In the genomic region with DNA sequence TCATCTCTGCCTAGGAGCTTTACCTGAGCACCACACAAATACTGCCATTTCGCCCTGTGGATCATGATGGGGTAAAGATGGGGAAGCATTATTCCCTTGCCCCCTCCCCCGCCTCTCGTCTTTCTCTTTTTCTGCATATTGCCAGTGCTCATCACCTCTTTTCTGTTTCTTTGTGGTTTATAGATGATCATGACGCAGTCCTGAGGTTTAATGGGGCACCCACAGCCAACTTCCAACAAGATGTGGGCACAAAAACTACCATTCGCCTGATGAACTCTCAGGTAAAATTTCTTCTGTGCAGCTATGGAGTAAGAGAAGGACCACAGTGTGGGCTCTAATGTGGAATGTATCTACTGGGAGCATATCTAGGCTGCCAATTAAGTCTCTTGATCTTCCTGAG, we compare ENCODE assay signal across 26 cellular contexts.
DNase-seq lines count a peak whose midpoint lies in the region; ATAC-seq, FAIRE-seq and TF ChIP-seq lines count a peak whose summit lies in the region.
"Had no signal": no experiment of that assay in that cellular context is flagged by ENCODE, and none has a peak within 500 bp of the region (broad histone marks: within the 10 kb centered on the region; RNA-seq: fewer than 3 reads in every experiment).

No MANE protein-coding gene starts in this region.

- no peak for TF ChIP-seq POLR2A in GM12878 (IDR thresholded peaks at IDR 0.05; ENCODE audit: low read depth, low read length)

- H3K27ac ChIP-seq in GM12878 (ENCODE audit: control insufficient read depth, insufficient read depth) = no peak overlapping the region
- peak overlapping the region; percentile 45 for H3K27ac ChIP-seq in neutrophil
- H3K27ac ChIP-seq: 22Rv1, ascending aorta, hepatocyte, KMS-11, lower lobe of right lung, tibial artery had no signal

- POLR2A ChIA-PET in T-cell (lab: Charles Lee) = no interaction called here
- POLR2A ChIA-PET in GM12878 (lab: Charles Lee) = no interaction called here

- H3K27me3 ChIP-seq in GM12878 (replicated peaks in 1 of 2; ENCODE audit: control insufficient read depth in 2 of 2, insufficient read depth in 2 of 2, low read length in 1 of 2) (no peaks in the 10 kb centered on the region), neutrophil (no peaks in the 10 kb centered on the region)
- H3K27me3 ChIP-seq: ascending aorta, hepatocyte, tibial artery had no signal

- H3K9me3 ChIP-seq in GM12878 (replicated peaks; ENCODE audit: control insufficient read depth, insufficient read depth, low read length) = peaks cover 4% of the 10 kb centered on the region; the same call in 2 of the 3 replicates
- H3K9me3 ChIP-seq in neutrophil = peaks cover 7% of the 10 kb centered on the region
- H3K9me3 ChIP-seq: Caco-2 had no signal

- intact Hi-C loops in GM12878 (cut with micrococcal nuclease; ENCODE audit: unreplicated experiment) = no loop called here

- in situ Hi-C loops in GM12878 (cut with MboI) = no loop called here

- H3K79me2 ChIP-seq in GM12878 (ENCODE audit: control insufficient read depth, insufficient read depth, low read length) = peaks cover 50% of the 10 kb centered on the region

- H3K4me1 Mint-ChIP-seq in T-helper 1 cell treated with Interleukin-12 subunit alpha and Interleukin-12 subunit beta and Interleukin-4 antibody, amounts not matched to agents 30 μg/mL and 1 μg/mL, for 36 hours (ENCODE audit: low read depth) = peaks cover 35% of the 10 kb centered on the region
- peaks cover 68 to 87% (median 83%) of the 10 kb centered on the region in 3 donors for H3K4me1 Mint-ChIP-seq in T-cell

- ATAC-seq in T-cell (replicated peaks in 1 of 4) (peak in 1 of 4 experiments; percentile 47), GM12878 (no peak), GM19397 (IDR thresholded peaks at IDR 0.05; ENCODE audit: unreplicated experiment) (no peak)
- ATAC-seq: lower lobe of right lung had no signal

- H3K27me3 Mint-ChIP-seq in T-helper 1 cell treated with Interleukin-12 subunit alpha and Interleukin-12 subunit beta and Interleukin-4 antibody, amounts not matched to agents 30 μg/mL and 1 μg/mL, for 36 hours (ENCODE audit: low read depth) = no peaks in the 10 kb centered on the region
- no peaks in the 10 kb centered on the region for H3K27me3 Mint-ChIP-seq in T-cell

- no peak for TF ChIP-seq CTCF in GM12878 (IDR thresholded peaks at IDR 0.05 in 2 of 3, conservative IDR thresholded peaks at IDR 0.05 in 1 of 3; ENCODE audit: control insufficient read depth in 2 of 3, extremely low read depth in 1 of 3, insufficient read depth in 1 of 3, low read depth in 3 of 3, low read length in 3 of 3)
- TF ChIP-seq CTCF in neutrophil (IDR thresholded peaks at IDR 0.05) = no peak

- H3K4me3 ChIP-seq in GM12878 (no peak overlapping the region), neutrophil (ENCODE audit: low read depth in 1 of 2, low read length in 1 of 2) (no peak overlapping the region)
- H3K4me3 ChIP-seq: ascending aorta, hepatocyte, lower lobe of right lung, tibial artery had no signal

- H3K9ac ChIP-seq in GM12878 (ENCODE audit: control insufficient read depth, insufficient read depth, low read length) = no peak overlapping the region
- H3K9ac ChIP-seq: KMS-11 had no signal

- CTCF ChIA-PET in T-cell (lab: Charles Lee) (interaction anchor here in 1 of 2 donors (0.7 to 1.2 kb wide), 2 partner anchors 14 to 202 kb away, joined by 3 to 4 read pairs; no protein-coding TSS in a partner anchor), GM12878 (lab: Yijun Ruan, JAX) (no interaction called here)

- no peak for FAIRE-seq in GM12878 (lab: Jason Lieb, UNC)
- FAIRE-seq: HTR-8/SVneo, islet of Langerhans, small intestine had no signal

- no peak for TF ChIP-seq EP300 in GM12878 (IDR thresholded peaks at IDR 0.05; ENCODE audit: borderline replicate concordance in 1 of 2, control insufficient read depth in 1 of 2, low read depth in 2 of 2, low read length in 2 of 2)

- H3K36me3 ChIP-seq in GM12878 (ENCODE audit: control insufficient read depth in 2 of 2, insufficient read depth in 2 of 2, low read length in 1 of 2) (peaks cover 23 to 38% of the 10 kb centered on the region in 2 experiments), neutrophil (peaks cover 12% of the 10 kb centered on the region)

- no TSS peak for BruUV-seq in GM12878 (replicated peaks; lab: Mats Ljungman, UMichigan)

- H3K9me3 Mint-ChIP-seq in T-helper 1 cell treated with Interleukin-12 subunit alpha and Interleukin-12 subunit beta and Interleukin-4 antibody, amounts not matched to agents 30 μg/mL and 1 μg/mL, for 36 hours = peaks cover 47% of the 10 kb centered on the region
- H3K9me3 Mint-ChIP-seq in T-cell = peaks cover 10 to 22% (median 14%) of the 10 kb centered on the region in 3 donors

- H3K4me1 ChIP-seq in GM12878 (ENCODE audit: control insufficient read depth, insufficient read depth, low read length) = no peaks in the 10 kb centered on the region
- peaks cover 0 to 13% of the 10 kb centered on the region in 2 experiments for H3K4me1 ChIP-seq in neutrophil (ENCODE audit: control insufficient read depth in 1 of 2, insufficient read depth in 1 of 2, low read depth in 1 of 2, low read length in 1 of 2)
- H3K4me1 ChIP-seq: ascending aorta, lower lobe of right lung, tibial artery had no signal

- DNase-seq in T-helper 1 cell = no peak
- DNase-seq in T-cell = no peak
- DNase-seq in GM12878 (ENCODE audit: low read depth, low spot score) = no peak
- no peak for DNase-seq in NCI-H345 (lab: John Stamatoyannopoulos, UW)
- DNase-seq in Kasumi-1 (lab: John Stamatoyannopoulos, UW) = no peak
- DNase-seq: activated CD4-positive, CD25-positive, alpha-beta regulatory T cell treated with anti-CD3 and anti-CD28 coated beads, Interleukin-2, amount 50 U/mL, for 72 hours; activated effector memory CD4-positive, alpha-beta T cell treated with anti-CD3 and anti-CD28 coated beads, Interleukin-2, amount 50 U/mL, for 16 hours; Caco-2; central memory CD4-positive, alpha-beta T cell; foreskin melanocyte; lower lobe of right lung; NCI-H1694 treated with DMSO at 0.1 percent for 48 hours; NCI-H69; nucleus accumbens; small intestine; stimulated activated naive CD4-positive, alpha-beta T cell; tibial artery had no signal

- WGBS in GM12878 (ENCODE audit: insufficient coverage, insufficient replicate concordance, low lambda C conversion rate, missing lambda C conversion rate) = 96% methylated on average over 5 of the region's 5 CpGs

- no peak overlapping the region for H3K4me2 ChIP-seq in GM12878 (ENCODE audit: control insufficient read depth, insufficient read depth)
- H3K4me2 ChIP-seq: hepatocyte, KMS-11 had no signal

- TF ChIP-seq RAD21 in GM12878 (IDR thresholded peaks at IDR 0.05; ENCODE audit: insufficient read depth, low read depth, low read length) = no peak

- no peak overlapping the region for H3K4me3 Mint-ChIP-seq in T-helper 1 cell treated with Interleukin-12 subunit alpha and Interleukin-12 subunit beta and Interleukin-4 antibody, amounts not matched to agents 30 μg/mL and 1 μg/mL, for 36 hours
- H3K4me3 Mint-ChIP-seq in T-cell = peak overlapping the region in 1 of 3 donors; percentile 12

- H3K36me3 Mint-ChIP-seq in T-helper 1 cell treated with Interleukin-12 subunit alpha and Interleukin-12 subunit beta and Interleukin-4 antibody, amounts not matched to agents 30 μg/mL and 1 μg/mL, for 36 hours (ENCODE audit: low read depth) = peaks cover 90% of the 10 kb centered on the region
- H3K36me3 Mint-ChIP-seq in T-cell = peaks cover 92% of the 10 kb centered on the region

- 0 out of 2 replicates have a peak, but pooled peaks cover 3% of the 10 kb centered on the region for H4K20me1 ChIP-seq in GM12878 (ENCODE audit: control insufficient read depth, insufficient read depth)

- SMC1A ChIA-PET in GM12878 (lab: Charles Lee; ENCODE audit: uncharacterized antibody, unreplicated experiment) = interaction anchor here (1.0 to 12.6 kb wide), 2 partner anchors 14 to 22 kb away, joined by 3 to 213 read pairs; no protein-coding TSS in a partner anchor

- peak overlapping the region; percentile 56 for H3K27ac Mint-ChIP-seq in T-helper 1 cell treated with Interleukin-12 subunit alpha and Interleukin-12 subunit beta and Interleukin-4 antibody, amounts not matched to agents 30 μg/mL and 1 μg/mL, for 36 hours
- H3K27ac Mint-ChIP-seq in T-cell = peak overlapping the region; percentile 57 to 83

- no peak overlapping the region for H2AFZ ChIP-seq in GM12878 (ENCODE audit: control insufficient read depth, low read depth, low read length)
- H2AFZ ChIP-seq: hepatocyte had no signal

- RAD21 ChIA-PET in GM12878 (lab: Charles Lee; ENCODE audit: unreplicated experiment) = no interaction called here

TF ChIP-seq in GM12878, 131 proteins besides CTCF, POLR2A, EP300 and RAD21:
- TF ChIP-seq POLR2AphosphoS5 (IDR thresholded peaks at IDR 0.05; ENCODE audit: low read length) (0 out of 2 replicates have a peak, but pooled peaks have one; percentile 1), RBBP5 (conservative IDR thresholded peaks at IDR 0.05) (no peak)
